Comparison of ENCODE assay signal across 19 cellular contexts in the genomic region with DNA sequence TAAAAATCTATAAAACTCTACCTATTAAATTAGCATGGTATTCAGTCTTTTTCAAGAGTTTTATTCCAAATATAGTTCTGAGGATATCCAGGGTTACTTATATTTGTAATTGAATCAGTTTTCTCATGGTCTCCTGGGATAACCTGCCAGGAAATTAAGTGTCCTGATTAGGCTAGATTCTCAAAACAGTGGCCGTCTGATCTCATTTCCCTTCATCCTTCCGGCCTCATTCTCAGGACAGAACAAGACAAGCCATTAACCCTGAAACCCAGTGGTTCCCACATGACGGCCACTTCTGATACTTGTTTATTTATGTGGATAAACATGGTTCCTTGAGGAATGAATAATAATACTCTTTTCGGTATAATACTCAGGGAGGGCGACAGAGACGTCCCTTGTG.
DNase-seq lines count a peak whose midpoint lies in the region; ATAC-seq, FAIRE-seq and TF ChIP-seq lines count a peak whose summit lies in the region.
"Had no signal": no experiment of that assay in that cellular context is flagged by ENCODE, and none has a peak within 500 bp of the region (broad histone marks: within the 10 kb centered on the region; RNA-seq: fewer than 3 reads in every experiment).

No MANE protein-coding gene starts in this region.

- in situ Hi-C loops in SK-MEL-5 (cut with HindIII; ENCODE audit: low pct_unique_long_range_greater_than_20kb, low sequenced_read_pairs): no loop called here

- TF ChIP-seq POLR2A in endothelial cell of umbilical vein (IDR thresholded peaks at IDR 0.05; ENCODE audit: low read depth, low read length): no peak

- CTCF ChIA-PET in endothelial cell of umbilical vein (lab: Charles Lee): no interaction called here

- peak overlapping the region; percentile 53 for H3K27ac ChIP-seq in endothelial cell of umbilical vein (ENCODE audit: insufficient read depth, low read depth, low read length)

- BruUV-seq in endothelial cell of umbilical vein (replicated peaks; lab: Mats Ljungman, UMichigan): no TSS peak

- no peak for TF ChIP-seq CTCF in endothelial cell of umbilical vein (IDR thresholded peaks at IDR 0.05; ENCODE audit: extremely low read depth in 1 of 2, insufficient read depth in 1 of 2, low read depth in 1 of 2, low read length in 2 of 2)

- peak overlapping the region; percentile 90 for H2AFZ ChIP-seq in endothelial cell of umbilical vein (ENCODE audit: low read depth, low read length)

- H3K79me2 ChIP-seq in endothelial cell of umbilical vein (ENCODE audit: control insufficient read depth, insufficient read depth, low read length): no peaks in the 10 kb centered on the region

- no peaks in the 10 kb centered on the region for H3K36me3 ChIP-seq in endothelial cell of umbilical vein (ENCODE audit: control insufficient read depth in 2 of 2, extremely low read depth in 1 of 2, insufficient read depth in 2 of 2, low read length in 2 of 2)
- H3K36me3 ChIP-seq: HAP-1 had no signal

- H3K4me2 ChIP-seq in endothelial cell of umbilical vein (ENCODE audit: insufficient read depth, low read length): peak overlapping the region; percentile 72

- POLR2A ChIA-PET in endothelial cell of umbilical vein (lab: Charles Lee): no interaction called here

- DNase-seq in SK-MEL-5 (ENCODE audit: low read depth, low spot score): peak; percentile 46
- peak; percentile 96 for DNase-seq in dermis blood vessel endothelial cell
- peak; percentile 83 for DNase-seq in endothelial cell of umbilical vein (ENCODE audit: low read depth, low spot score)
- peak; percentile 6 to 53 for DNase-seq in lung microvascular endothelial cell (ENCODE audit: low read depth in 2 of 2)
- DNase-seq in NCI-H748 (lab: John Stamatoyannopoulos, UW; ENCODE audit: unreplicated experiment): no peak
- no peak for DNase-seq in NCI-H187 (lab: John Stamatoyannopoulos, UW)
- DNase-seq in HTR-8/SVneo (ENCODE audit: insufficient read length, low spot score): no peak
- DNase-seq: C1 segment of cervical spinal cord; Caco-2; CD4-positive, alpha-beta memory T cell; DMS153; DND-41; GOT3; HFFc6 had no signal

- H3K27me3 ChIP-seq in endothelial cell of umbilical vein (ENCODE audit: control insufficient read depth in 2 of 2, insufficient read depth in 2 of 2, low read length in 2 of 2): no peaks in the 10 kb centered on the region

- no peak overlapping the region for H3K9ac ChIP-seq in endothelial cell of umbilical vein (replicated peaks; ENCODE audit: extremely low read depth, insufficient read depth, low read length)

- dilution Hi-C loops in endothelial cell of umbilical vein (cut with MboI; ENCODE audit: extremely low pct_ligation_motif_present, low sequenced_read_pairs): no loop called here

- no peak overlapping the region for H3K4me3 ChIP-seq in endothelial cell of umbilical vein (replicated peaks in 1 of 3; ENCODE audit: insufficient read depth in 1 of 3, low read depth in 1 of 3, low read length in 3 of 3)
- H3K4me3 ChIP-seq: HAP-1 had no signal

- no peaks in the 10 kb centered on the region for H4K20me1 ChIP-seq in endothelial cell of umbilical vein (replicated peaks; ENCODE audit: control insufficient read depth, extremely low read depth, insufficient read depth, low read length)

- H3K9me1 ChIP-seq in endothelial cell of umbilical vein (replicated peaks; ENCODE audit: control insufficient read depth, extremely low read depth, insufficient read depth, low read length): no peaks in the 10 kb centered on the region

- no peaks in the 10 kb centered on the region for H3K9me3 ChIP-seq in endothelial cell of umbilical vein (replicated peaks; ENCODE audit: control insufficient read depth, insufficient read depth, low read length)
- H3K9me3 ChIP-seq: Caco-2, HAP-1 had no signal

- peaks cover 12% of the 10 kb centered on the region for H3K4me1 ChIP-seq in endothelial cell of umbilical vein (ENCODE audit: control insufficient read depth, extremely low read depth, insufficient read depth, low read length)
- H3K4me1 ChIP-seq: Caco-2, HAP-1 had no signal

- ATAC-seq in HG03025 (IDR thresholded peaks at IDR 0.05; ENCODE audit: low FRiP score, unreplicated experiment): no peak

- intact Hi-C loops in endothelial cell of umbilical vein (cut with micrococcal nuclease): loop anchor here (1.0 kb wide), 1 partner anchor 9 kb away; no protein-coding TSS in a partner anchor

- peak; percentile 74 for FAIRE-seq in endothelial cell of umbilical vein (lab: Jason Lieb, UNC)
- no peak for FAIRE-seq in HTR-8/SVneo (lab: Jason Lieb, UNC)
- FAIRE-seq: G401.6, GM12892, H54 had no signal

TF ChIP-seq in endothelial cell of umbilical vein, 7 proteins besides CTCF, POLR2A, EP300 and RAD21:
- TF ChIP-seq MYC (IDR thresholded peaks at IDR 0.05; ENCODE audit: low read depth, low read length) (no peak), POLR2AphosphoS5 (IDR thresholded peaks at IDR 0.05; ENCODE audit: insufficient read depth, low read depth, low read length) (peak; percentile 36), EZH2 (IDR thresholded peaks at IDR 0.05; ENCODE audit: borderline replicate concordance, low read depth, low read length, severe bottlenecking) (no peak), FOS (IDR thresholded peaks at IDR 0.05; ENCODE audit: borderline replicate concordance, insufficient read depth, low read length) (peak; percentile 39), GATA2 (IDR thresholded peaks at IDR 0.05; ENCODE audit: insufficient read depth, insufficient read length, low read depth, low read length) (peak; percentile 83), JUN (IDR thresholded peaks at IDR 0.05; ENCODE audit: borderline replicate concordance, insufficient read depth, insufficient read length, low read depth) (peak; percentile 56)
- TF ChIP-seq, protein P1, sequence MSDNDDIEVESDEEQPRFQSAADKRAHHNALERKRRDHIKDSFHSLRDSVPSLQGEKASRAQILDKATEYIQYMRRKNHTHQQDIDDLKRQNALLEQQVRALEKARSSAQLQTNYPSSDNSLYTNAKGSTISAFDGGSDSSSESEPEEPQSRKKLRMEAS (IDR thresholded peaks at IDR 0.05; ENCODE audit: insufficient read depth, insufficient read length): no peak
TF ChIP-seq in endothelial cell of umbilical vein: peak in this region for 4.

Comparison
In these comparisons a context has a peak if more than half of its experiments do, and no peak if none do; other contexts are left out.
1. DNase-seq: peak in SK-MEL-5 (single experiment), dermis blood vessel endothelial cell (single experiment), endothelial cell of umbilical vein (single experiment) and lung microvascular endothelial cell (2 of 2); none in NCI-H748 (single experiment), NCI-H187 (0 of 2) and HTR-8/SVneo (single experiment).